Comparison of ENCODE assay signal across 8 cellular contexts in genomic region chr20:18466894-18467678, GRCh38. TPM values are rescaled to one million over a fixed set of nuclear protein-coding genes. Genes with fewer than 3 reads are reported as not detected.
DNase-seq lines count a peak whose midpoint lies in the region; ATAC-seq and TF ChIP-seq lines count a peak whose summit lies in the region.

Gene DZANK1 (minus strand): TSS chr20:18467030. CDS start chr20:18465358, 1,672 bp downstream.
Gene POLR3F (plus strand): TSS chr20:18467390. CDS start chr20:18467507, 117 bp downstream.

- H3K14ac ChIP-seq in IMR-90 (replicated peaks; ENCODE audit: low read depth, low read length): peak within 1 kb of the TSS; percentile 98

- peaks cover 4% of the 10 kb centered on the region for H3K36me3 ChIP-seq in IMR-90 (ENCODE audit: control insufficient read depth, insufficient read depth, low read length)
- peaks cover 23% of the 10 kb centered on the region for H3K36me3 ChIP-seq in OCI-LY7 (ENCODE audit: insufficient read depth, low read length)

- TF ChIP-seq POLR2A in IMR-90 (IDR thresholded peaks at IDR 0.05; ENCODE audit: low read depth, low read length): peak; percentile 56; the same call in 1 of the 2 replicates

- DNase-seq in DMS114 treated with DMSO at 0.1 percent for 48 hours (lab: John Stamatoyannopoulos, UW; ENCODE audit: unreplicated experiment) (peak; percentile 88), IMR-90 (peak; percentile 94), OCI-LY7 (ENCODE audit: low spot score) (peak; percentile 93), activated T-cell treated with anti-CD3 and anti-CD28 coated beads for 4 hours (peak; percentile 89), epithelial cell of esophagus (ENCODE audit: low read depth) (peak; percentile 96), middle frontal gyrus (ENCODE audit: extremely low spot score, low spot score) (peak; percentile 87)
- DNase-seq in stimulated activated CD8-positive, alpha-beta memory T cell treated with anti-CD3 and anti-CD28 coated beads, Interleukin-2, amount 100 ng/mL, for 1 hour (ENCODE audit: low read depth in 2 of 2): peak; percentile 82 to 85

- in situ Hi-C loops in IMR-90 (cut with MboI; ENCODE audit: low sequenced_read_pairs): no loop called here

- WGBS in IMR-90 (ENCODE audit: extremely low coverage in 2 of 2, insufficient read length in 1 of 2), 2 experiments: 2% methylated on average over 13 of the region's 53 CpGs; no CpG with 5 or more reads in 1 of the 2 experiments

- POLR2A ChIA-PET in IMR-90 (lab: Charles Lee; ENCODE audit: unreplicated experiment) (interaction anchor here (0.6 to 1.8 kb wide), 2 partner anchors 21 to 40 kb away, joined by 4 to 6 read pairs; no protein-coding TSS in a partner anchor), OCI-LY7 (lab: Charles Lee) (interaction anchor here (0.7 to 2.7 kb wide), 9 partner anchors 9 to 896 kb away, joined by 3 to 15 read pairs (median 3); partner anchors contain the start of genes RBBP9 and SEC23B)

- peak within 1 kb of the TSS; percentile 100 for H3K56ac ChIP-seq in IMR-90 (ENCODE audit: extremely low read depth, insufficient read depth, low read length)

- H3K4me1 ChIP-seq in IMR-90 (ENCODE audit: control insufficient read depth, insufficient read depth, low read length) (peaks cover 1% of the 10 kb centered on the region; the same call in 1 of the 2 replicates), OCI-LY7 (ENCODE audit: insufficient read depth, low read length, poor library complexity, severe bottlenecking) (peaks cover 17% of the 10 kb centered on the region)

- peak within 1 kb of the TSS; percentile 94 for H3K4ac ChIP-seq in IMR-90 (ENCODE audit: low read depth, low read length)

- peak within 1 kb of the TSS; percentile 95 for H2BK120ac ChIP-seq in IMR-90 (ENCODE audit: low read depth, low read length)

- peak within 1 kb of the TSS; percentile 92 for H2AK9ac ChIP-seq in IMR-90 (replicated peaks; ENCODE audit: low read depth, low read length, poor library complexity)

- H3K18ac ChIP-seq in IMR-90 (ENCODE audit: low read depth, low read length): peak within 1 kb of the TSS; percentile 65

- H3K9me2 ChIP-seq in OCI-LY7 (ENCODE audit: insufficient read depth, low read length): no peaks in the 10 kb centered on the region

- no peak within 1 kb of the TSS for H2AK5ac ChIP-seq in IMR-90 (ENCODE audit: low read depth, low read length)

- peak; percentile 99 for ATAC-seq in GM21529 (IDR thresholded peaks at IDR 0.05; ENCODE audit: unreplicated experiment)
- ATAC-seq in IMR-90 (ENCODE audit: low read depth): peak; percentile 100

- TF ChIP-seq CTCF in IMR-90 (conservative IDR thresholded peaks at IDR 0.05; ENCODE audit: low read depth, low read length) (no peak), OCI-LY7 (conservative IDR thresholded peaks at IDR 0.05; ENCODE audit: low read length) (no peak), epithelial cell of esophagus (IDR thresholded peaks at IDR 0.05; ENCODE audit: insufficient read depth, low read depth, low read length, missing control alignments) (no peak)

- BruUV-seq in IMR-90 (replicated peaks; lab: Mats Ljungman, UMichigan): no TSS peak
- BruUV-seq in OCI-LY7 (replicated peaks; lab: Mats Ljungman, UMichigan): no TSS peak

- H2BK5ac ChIP-seq in IMR-90 (ENCODE audit: low read depth, low read length, poor library complexity, severe bottlenecking): peak within 1 kb of the TSS; percentile 93

- H2AFZ ChIP-seq in IMR-90 (replicated peaks; ENCODE audit: low read length, poor library complexity) (peak within 1 kb of the TSS; percentile 96), OCI-LY7 (ENCODE audit: low read length) (peak within 1 kb of the TSS; percentile 70)

- H3K79me1 ChIP-seq in IMR-90 (ENCODE audit: low read depth in 1 of 2, low read length in 2 of 2): peaks cover 15 to 30% of the 10 kb centered on the region in 2 experiments

- peak within 1 kb of the TSS; percentile 100 for H2BK15ac ChIP-seq in IMR-90 (ENCODE audit: low read depth, low read length)

- H3K23ac ChIP-seq in IMR-90 (ENCODE audit: low read depth, low read length): peak within 1 kb of the TSS; percentile 90; the same call in 1 of the 2 replicates

- H3K9me3 ChIP-seq in IMR-90 (ENCODE audit: control insufficient read depth, insufficient read depth, low read length) (no peaks in the 10 kb centered on the region), OCI-LY7 (ENCODE audit: low read length) (no peaks in the 10 kb centered on the region)

- H3K4me3 ChIP-seq in IMR-90 (ENCODE audit: insufficient read depth, low read depth, low read length) (peak within 1 kb of the TSS; percentile 75), OCI-LY7 (ENCODE audit: low read depth, low read length, poor library complexity, severe bottlenecking) (peak within 1 kb of the TSS; percentile 86), epithelial cell of esophagus (ENCODE audit: low read length) (peak within 1 kb of the TSS; percentile 98)

- peak within 1 kb of the TSS; percentile 86 for H3K9ac ChIP-seq in IMR-90 (ENCODE audit: low read depth, low read length)

- H2BK20ac ChIP-seq in IMR-90 (ENCODE audit: low read depth, low read length): peak within 1 kb of the TSS; percentile 55

- H3K27ac ChIP-seq in IMR-90 (ENCODE audit: insufficient read depth, low read length): peak within 1 kb of the TSS; percentile 85
- H3K27ac ChIP-seq in OCI-LY7 (ENCODE audit: low read depth, low read length, poor library complexity, severe bottlenecking): peak within 1 kb of the TSS; percentile 3

- H3K9me1 ChIP-seq in IMR-90 (ENCODE audit: insufficient read depth, low read length): no peaks in the 10 kb centered on the region

- intact Hi-C loops in IMR-90 (cut with micrococcal nuclease): loop anchor here (1.0 to 10.0 kb wide), 3 partner anchors 40 to 162 kb away; partner anchors contain the start of gene SEC23B
- intact Hi-C loops in OCI-LY7 (cut with micrococcal nuclease; ENCODE audit: unreplicated experiment): loop anchor here (1.0 to 10.0 kb wide), 5 partner anchors 30 to 182 kb away; partner anchors contain the start of genes RBBP9, SEC23B, SMIM26 and ZNF133

- dilution Hi-C loops in IMR-90 (cut with HindIII; ENCODE audit: low sequenced_read_pairs, unreplicated experiment): no loop called here

- H4K8ac ChIP-seq in IMR-90 (ENCODE audit: low read depth in 2 of 2, low read length in 2 of 2): peak within 1 kb of the TSS; percentile 96 to 97

- no peaks in the 10 kb centered on the region for H3K27me3 ChIP-seq in IMR-90 (ENCODE audit: control insufficient read depth, insufficient read depth, low read length)

- no peak for TF ChIP-seq RAD21 in IMR-90 (IDR thresholded peaks at IDR 0.05; ENCODE audit: low read length)

- peak within 1 kb of the TSS; percentile 72 for H4K5ac ChIP-seq in IMR-90 (ENCODE audit: low read depth, low read length)

- H3K4me2 ChIP-seq in IMR-90 (ENCODE audit: low read depth, low read length): peak within 1 kb of the TSS; percentile 98
- peak within 1 kb of the TSS; percentile 81 for H3K4me2 ChIP-seq in OCI-LY7 (ENCODE audit: low read length)

- H4K91ac ChIP-seq in IMR-90 (ENCODE audit: insufficient read depth, low read depth, low read length): peak within 1 kb of the TSS; percentile 100

- peaks cover 22% of the 10 kb centered on the region for H3K79me2 ChIP-seq in OCI-LY7 (ENCODE audit: insufficient read depth, low read depth, low read length)

- CTCF ChIA-PET in IMR-90 (lab: Yijun Ruan, JAX): interaction anchor here (1.0 kb wide), 1 partner anchor 191 kb away, joined by 3 read pairs; no protein-coding TSS in a partner anchor
- CTCF ChIA-PET in OCI-LY7 (lab: Charles Lee; ENCODE audit: unreplicated experiment): interaction anchor here (0.6 kb wide), 1 partner anchor 1040 kb away, joined by 3 read pairs; no protein-coding TSS in a partner anchor

- H4K20me1 ChIP-seq in IMR-90 (ENCODE audit: insufficient read depth, low read length): no peaks in the 10 kb centered on the region
- no peaks in the 10 kb centered on the region for H4K20me1 ChIP-seq in OCI-LY7 (ENCODE audit: insufficient read depth, low read length)

TF ChIP-seq in IMR-90, 13 proteins besides CTCF, POLR2A, EP300 and RAD21:
- TF ChIP-seq RCOR1 (IDR thresholded peaks at IDR 0.05; ENCODE audit: insufficient replicate concordance, low read length): peak; percentile 18
- TF ChIP-seq MXI1 (IDR thresholded peaks at IDR 0.05; ENCODE audit: borderline replicate concordance, low read depth, low read length): peak; percentile 72
- 0 out of 2 replicates have a peak, but pooled peaks have one; percentile 2 for TF ChIP-seq SMC3 (IDR thresholded peaks at IDR 0.05; ENCODE audit: low read depth, low read length)
- TF ChIP-seq BHLHE40 (IDR thresholded peaks at IDR 0.05; ENCODE audit: low read depth, low read length): no peak

RNA-seq across cellular contexts. Expression of gene DZANK1, which starts in this region (rescaled TPM):
- total RNA-seq in IMR-90 (2012; rRNA removed) (0.54 and 0.83 TPM in 2 replicates), OCI-LY7 (2022) (18.0 and 18.6 TPM in 2 replicates)
- polyA plus RNA-seq in IMR-90 (2012; rRNA removed): 1.1 TPM in 2 replicates
- 0.36 and 0.43 TPM in 2 replicates for polyA plus RNA-seq in IMR-90 (2012; cell fraction: cytosol; rRNA removed)
- polyA plus RNA-seq in IMR-90 (2012; cell fraction: nucleus; rRNA removed; ENCODE audit: low replicate concordance): 1.8 and 3.9 TPM in 2 replicates
- total RNA-seq in OCI-LY7 (2014; rRNA removed; shearing (Covaris generic)): 7.9 and 9.1 TPM in 2 replicates

RNA-seq across cellular contexts. Expression of gene POLR3F, which starts in this region (rescaled TPM):
- total RNA-seq in IMR-90 (2012; rRNA removed): 5.7 and 10.0 TPM in 2 replicates
- 4.7 and 7.2 TPM in 2 replicates for polyA plus RNA-seq in IMR-90 (2012; rRNA removed)
- polyA plus RNA-seq in IMR-90 (2012; cell fraction: cytosol; rRNA removed): 0.71 and 0.91 TPM in 2 replicates
- polyA plus RNA-seq in IMR-90 (2012; cell fraction: nucleus; rRNA removed; ENCODE audit: low replicate concordance): 1.2 and 5.8 TPM in 2 replicates
- 12.0 and 14.9 TPM in 2 replicates for total RNA-seq in OCI-LY7 (2014; rRNA removed; shearing (Covaris generic))
- 10.9 and 12.3 TPM in 2 replicates for total RNA-seq in OCI-LY7 (2022)

Comparison
In these comparisons a context has a peak if more than half of its experiments do, and no peak if none do; other contexts are left out.
1. Peak in every context shown above with its lines: DNase-seq, ATAC-seq, H3K4me3 ChIP-seq and H3K27ac ChIP-seq.